ENCODE assay signal across 2 cellular contexts in genomic region chr17:82317394-82318168, GRCh38.
TF ChIP-seq lines count a peak whose summit lies in the region.

CD7 (minus strand) TSS chr17:82317608; CDS start chr17:82317495, 113 bp downstream.

TF ChIP-seq in IMR-90, 13 proteins besides CTCF, POLR2A, EP300 and RAD21:
- TF ChIP-seq, protein P1, sequence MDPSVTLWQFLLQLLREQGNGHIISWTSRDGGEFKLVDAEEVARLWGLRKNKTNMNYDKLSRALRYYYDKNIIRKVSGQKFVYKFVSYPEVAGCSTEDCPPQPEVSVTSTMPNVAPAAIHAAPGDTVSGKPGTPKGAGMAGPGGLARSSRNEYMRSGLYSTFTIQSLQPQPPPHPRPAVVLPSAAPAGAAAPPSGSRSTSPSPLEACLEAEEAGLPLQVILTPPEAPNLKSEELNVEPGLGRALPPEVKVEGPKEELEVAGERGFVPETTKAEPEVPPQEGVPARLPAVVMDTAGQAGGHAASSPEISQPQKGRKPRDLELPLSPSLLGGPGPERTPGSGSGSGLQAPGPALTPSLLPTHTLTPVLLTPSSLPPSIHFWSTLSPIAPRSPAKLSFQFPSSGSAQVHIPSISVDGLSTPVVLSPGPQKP (IDR thresholded peaks at IDR 0.05; ENCODE audit: borderline replicate concordance, low read depth, low read length) = no peak
- TF ChIP-seq SMC3 (IDR thresholded peaks at IDR 0.05; ENCODE audit: low read depth, low read length) (no peak), NFE2L2 (IDR thresholded peaks at IDR 0.05; ENCODE audit: low read depth, low read length) (no peak), BHLHE40 (IDR thresholded peaks at IDR 0.05; ENCODE audit: low read depth, low read length) (no peak), RFX5 (IDR thresholded peaks at IDR 0.05; ENCODE audit: low read depth, low read length) (no peak), RCOR1 (IDR thresholded peaks at IDR 0.05; ENCODE audit: insufficient replicate concordance, low read length) (no peak), CEBPB (IDR thresholded peaks at IDR 0.05; ENCODE audit: low read depth, low read length) (no peak), USF2 (IDR thresholded peaks at IDR 0.05; ENCODE audit: low read depth, low read length) (no peak), MAFK (IDR thresholded peaks at IDR 0.05; ENCODE audit: low read depth, low read length) (no peak), MXI1 (IDR thresholded peaks at IDR 0.05; ENCODE audit: borderline replicate concordance, low read depth, low read length) (no peak), FOS (IDR thresholded peaks at IDR 0.05; ENCODE audit: low read depth, low read length) (no peak), CHD1 (IDR thresholded peaks at IDR 0.05; ENCODE audit: low read depth, low read length) (no peak), MAZ (IDR thresholded peaks at IDR 0.05; ENCODE audit: borderline replicate concordance, low read depth, low read length) (no peak)

TF ChIP-seq in GM12878, 131 proteins besides CTCF, POLR2A, EP300 and RAD21:
- TF ChIP-seq CBX3 (IDR thresholded peaks at IDR 0.05; ENCODE audit: borderline replicate concordance, low read depth) (no peak), ZNF592 (IDR thresholded peaks at IDR 0.05) (no peak), HDGF (IDR thresholded peaks at IDR 0.05) (no peak), BHLHE40 (IDR thresholded peaks at IDR 0.05; ENCODE audit: borderline replicate concordance in 1 of 2, low read depth in 2 of 2, low read length in 1 of 2) (no peak), SMAD5 (IDR thresholded peaks at IDR 0.05; ENCODE audit: low read depth) (no peak), SREBF2 (IDR thresholded peaks at IDR 0.05; ENCODE audit: low read length) (no peak), ZZZ3 (IDR thresholded peaks at IDR 0.05; ENCODE audit: control insufficient read depth, insufficient read length, low read depth) (no peak), KDM1A (IDR thresholded peaks at IDR 0.05; ENCODE audit: borderline replicate concordance) (no peak)
